26 cellular contexts compared by ENCODE assay signal in genomic region chr3:13034861-13035260, GRCh38.
"Had no signal": no experiment of that assay in that cellular context is flagged by ENCODE, and none has a peak within 500 bp of the region (broad histone marks: within the 10 kb centered on the region; RNA-seq: fewer than 3 reads in every experiment).

No MANE protein-coding gene starts in this region.

- H3K27ac Mint-ChIP-seq: activated CD8-positive, alpha-beta T cell treated with anti-CD3 and anti-CD28 coated beads for 36 hours; T-cell had no signal

- H3K9ac ChIP-seq: parathyroid adenoma had no signal

- H3K36me3 ChIP-seq: esophagus squamous epithelium, left lung, spleen, thoracic aorta, uterus had no signal

- H3K9me3 ChIP-seq: esophagus squamous epithelium, left lung, psoas muscle, spleen, thoracic aorta, uterus had no signal

- H2AFZ ChIP-seq: parathyroid adenoma had no signal

- H3K4me1 ChIP-seq: esophagus squamous epithelium, left lung, parathyroid adenoma, psoas muscle, uterus had no signal

- H3K27me3 Mint-ChIP-seq: activated CD8-positive, alpha-beta T cell treated with anti-CD3 and anti-CD28 coated beads for 36 hours; naive B cell; stimulated activated naive CD8-positive, alpha-beta T cell treated with anti-CD3 and anti-CD28 coated beads, Interleukin-15, Interleukin-2, amounts not matched to agents 100 ng/mL and 50 ng/mL, for 24 hours; T-cell had no signal

- H3K27ac ChIP-seq: esophagus squamous epithelium, left lung, parathyroid adenoma, psoas muscle, spleen, thoracic aorta, uterus, VCaP had no signal

- FAIRE-seq: colon had no signal

- H3K36me3 Mint-ChIP-seq: activated naive CD4-positive, alpha-beta T cell treated with anti-CD3 and anti-CD28 coated beads, Interleukin-2, amount 50 U/mL, for 72 hours; T-cell had no signal

- H3K4me3 Mint-ChIP-seq: activated CD8-positive, alpha-beta T cell treated with anti-CD3 and anti-CD28 coated beads for 36 hours; activated T-cell treated with anti-CD3 and anti-CD28 coated beads, Interleukin-2, amount 50 U/mL, for 4 hours; nephron progenitor cell; stimulated activated naive CD8-positive, alpha-beta T cell treated with anti-CD3 and anti-CD28 coated beads, Interleukin-15, Interleukin-2, amounts not matched to agents 100 ng/mL and 50 ng/mL, for 24 hours; T-cell had no signal

- H3K79me2 ChIP-seq: parathyroid adenoma had no signal

- H3K4me3 ChIP-seq: esophagus squamous epithelium, left lung, psoas muscle, spleen, thoracic aorta, uterus had no signal

- H3K27me3 ChIP-seq: spleen, uterus had no signal

- DNase-seq: activated CD4-positive, alpha-beta T cell treated with anti-CD3 and anti-CD28 coated beads for 48 hours; activated CD8-positive, alpha-beta T cell treated with anti-CD3 and anti-CD28 coated beads for 36 hours; activated naive CD4-positive, alpha-beta T cell; activated T-cell treated with anti-CD3 and anti-CD28 coated beads, Interleukin-2, amount 50 U/mL, for 4 hours; dermis blood vessel endothelial cell; effector CD4-positive, alpha-beta T cell; esophagus squamous epithelium; foreskin melanocyte; kidney glomerular epithelial cell; left lung; mammary epithelial cell; naive B cell; nephron progenitor cell; occipital lobe; psoas muscle; spleen; stimulated activated CD4-positive, alpha-beta T cell treated with anti-CD3 and anti-CD28 coated beads, Interleukin-2, amount 100 ng/mL, for 48 hours; T-cell; trophoblast cell; uterus had no signal

- H3K9me3 Mint-ChIP-seq: activated CD8-positive, alpha-beta T cell treated with anti-CD3 and anti-CD28 coated beads for 36 hours; activated naive CD4-positive, alpha-beta T cell treated with anti-CD3 and anti-CD28 coated beads, Interleukin-2, amount 50 U/mL, for 72 hours; activated T-cell treated with anti-CD3 and anti-CD28 coated beads, Interleukin-2, amount 50 U/mL, for 4 hours; naive B cell; nephron progenitor cell; stimulated activated naive CD8-positive, alpha-beta T cell treated with anti-CD3 and anti-CD28 coated beads, Interleukin-15, Interleukin-2, amounts not matched to agents 100 ng/mL and 50 ng/mL, for 24 hours; T-cell had no signal
